Comparison of ENCODE assay signal across 21 cellular contexts in the genomic region with DNA sequence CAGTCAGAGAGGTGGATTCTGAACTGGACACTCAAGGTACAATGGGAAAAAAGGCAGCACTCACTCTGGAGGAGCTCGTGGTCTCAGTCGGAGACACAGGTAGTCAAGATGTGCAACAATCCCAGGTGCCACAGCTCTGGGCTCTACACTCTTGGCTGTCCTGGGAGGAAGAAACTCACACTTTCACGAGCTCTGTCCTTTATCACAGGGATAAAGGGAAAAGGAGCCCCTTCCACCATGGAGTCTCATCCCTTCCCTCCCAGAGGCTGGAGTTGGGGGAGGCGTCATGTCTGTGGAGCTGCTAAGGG.
"Had no signal": no experiment of that assay in that cellular context is flagged by ENCODE, and none has a peak within 500 bp of the region (broad histone marks: within the 10 kb centered on the region; RNA-seq: fewer than 3 reads in every experiment).

No MANE protein-coding gene starts in this region.

- H3K9me3 ChIP-seq: body of pancreas had no signal

- H3K27me3 Mint-ChIP-seq: activated CD4-positive, alpha-beta memory T cell treated with anti-CD3 and anti-CD28 coated beads, Interleukin-2, amount 10 ng/mL, durations not matched to agents 7 days and 5 days; activated CD4-positive, alpha-beta T cell treated with anti-CD3 and anti-CD28 coated beads for 36 hours; activated CD4-positive, alpha-beta T cell treated with anti-CD3 and anti-CD28 coated beads, Interleukin-2, amount 10 ng/mL, durations not matched to agents 7 days and 5 days; activated naive CD4-positive, alpha-beta T cell treated with anti-CD3 and anti-CD28 coated beads, Interleukin-2, amount 50 U/mL, for 24 hours; activated naive CD8-positive, alpha-beta T cell; activated naive CD8-positive, alpha-beta T cell treated with anti-CD3 and anti-CD28 coated beads, Interleukin-2, amount 10 ng/mL, durations not matched to agents 7 days and 5 days had no signal

- H3K36me3 ChIP-seq: brain microvascular endothelial cell, cardiac muscle cell, WERI-Rb-1 had no signal

- H3K9me3 Mint-ChIP-seq: activated CD4-positive, alpha-beta memory T cell treated with anti-CD3 and anti-CD28 coated beads, Interleukin-2, amount 10 ng/mL, durations not matched to agents 7 days and 5 days; activated CD4-positive, alpha-beta T cell treated with anti-CD3 and anti-CD28 coated beads, Interleukin-2, amount 10 ng/mL, durations not matched to agents 7 days and 5 days; activated naive CD4-positive, alpha-beta T cell treated with anti-CD3 and anti-CD28 coated beads, Interleukin-2, amount 10 ng/mL, durations not matched to agents 7 days and 5 days; activated naive CD4-positive, alpha-beta T cell treated with anti-CD3 and anti-CD28 coated beads, Interleukin-2, amount 50 U/mL, for 24 hours; activated naive CD8-positive, alpha-beta T cell treated with anti-CD3 and anti-CD28 coated beads, Interleukin-2, amount 10 ng/mL, durations not matched to agents 7 days and 5 days; activated naive CD8-positive, alpha-beta T cell treated with anti-CD3 and anti-CD28 coated beads, Interleukin-2, amount 50 U/mL, for 24 hours; activated T-cell treated with anti-CD3 and anti-CD28 coated beads, Interleukin-2, amount 50 U/mL, for 24 hours; activated T-helper 2 cell treated with anti-CD3 and anti-CD28 coated beads, Interferon-gamma antibody, Interleukin-2, Interleukin-4, amounts not matched to agents 10 μg/mL and 5 μg/mL and 100 μg/mL, durations not matched to agents 14 hours and 24 hours and 36 hours; central memory CD8-positive, alpha-beta T cell; T-cell; WTC11 had no signal

- H3K27ac Mint-ChIP-seq: activated CD4-positive, alpha-beta memory T cell treated with anti-CD3 and anti-CD28 coated beads, Interleukin-2, amount 10 ng/mL, durations not matched to agents 7 days and 5 days; activated CD4-positive, alpha-beta T cell treated with anti-CD3 and anti-CD28 coated beads for 36 hours; activated CD4-positive, alpha-beta T cell treated with anti-CD3 and anti-CD28 coated beads, Interleukin-2, amount 10 ng/mL, durations not matched to agents 7 days and 5 days; activated CD8-positive, alpha-beta memory T cell treated with anti-CD3 and anti-CD28 coated beads, Interleukin-2, amount 10 ng/mL, durations not matched to agents 7 days and 5 days; activated CD8-positive, alpha-beta T cell treated with anti-CD3 and anti-CD28 coated beads, Interleukin-2, amount 10 ng/mL, durations not matched to agents 7 days and 5 days; activated naive CD4-positive, alpha-beta T cell treated with anti-CD3 and anti-CD28 coated beads, Interleukin-2, amount 10 ng/mL, durations not matched to agents 7 days and 5 days; activated naive CD4-positive, alpha-beta T cell treated with anti-CD3 and anti-CD28 coated beads, Interleukin-2, amount 50 U/mL, for 24 hours; activated naive CD8-positive, alpha-beta T cell; activated naive CD8-positive, alpha-beta T cell treated with anti-CD3 and anti-CD28 coated beads, Interleukin-2, amount 10 ng/mL, durations not matched to agents 7 days and 5 days; activated naive CD8-positive, alpha-beta T cell treated with anti-CD3 and anti-CD28 coated beads, Interleukin-2, amount 50 U/mL, for 24 hours; activated T-cell treated with anti-CD3 and anti-CD28 coated beads, Interleukin-2, amount 50 U/mL, for 24 hours; activated T-helper 2 cell treated with anti-CD3 and anti-CD28 coated beads, Interferon-gamma antibody, Interleukin-2, Interleukin-4, amounts not matched to agents 10 μg/mL and 5 μg/mL and 100 μg/mL, durations not matched to agents 14 hours and 24 hours and 36 hours; T-cell; T-helper 17 cell; WTC11 had no signal

- H3K27me3 ChIP-seq: body of pancreas, cardiac muscle cell had no signal

- DNase-seq: activated gamma-delta T cell had no signal

- H3K4me3 ChIP-seq: body of pancreas, cardiac muscle cell had no signal

- ATAC-seq: activated CD8-positive, alpha-beta T cell treated with anti-CD3 and anti-CD28 coated beads, Interleukin-2, amount 10 ng/mL, durations not matched to agents 7 days and 5 days; activated naive CD8-positive, alpha-beta T cell treated with anti-CD3 and anti-CD28 coated beads, Interleukin-2, amount 50 U/mL, for 24 hours had no signal

- H3K36me3 Mint-ChIP-seq: activated CD8-positive, alpha-beta memory T cell treated with anti-CD3 and anti-CD28 coated beads, Interleukin-2, amount 10 ng/mL, durations not matched to agents 7 days and 5 days; activated naive CD4-positive, alpha-beta T cell treated with anti-CD3 and anti-CD28 coated beads, Interleukin-2, amount 10 ng/mL, durations not matched to agents 7 days and 5 days; activated naive CD4-positive, alpha-beta T cell treated with anti-CD3 and anti-CD28 coated beads, Interleukin-2, amount 50 U/mL, for 24 hours; activated naive CD8-positive, alpha-beta T cell; activated naive CD8-positive, alpha-beta T cell treated with anti-CD3 and anti-CD28 coated beads, Interleukin-2, amount 10 ng/mL, durations not matched to agents 7 days and 5 days; T-cell had no signal

- H3K27ac ChIP-seq: body of pancreas, brain microvascular endothelial cell, cardiac muscle cell, WERI-Rb-1 had no signal

- H3K4me1 Mint-ChIP-seq: activated CD4-positive, alpha-beta T cell treated with anti-CD3 and anti-CD28 coated beads for 36 hours; activated CD4-positive, alpha-beta T cell treated with anti-CD3 and anti-CD28 coated beads, Interleukin-2, amount 10 ng/mL, durations not matched to agents 7 days and 5 days; activated naive CD8-positive, alpha-beta T cell treated with anti-CD3 and anti-CD28 coated beads, Interleukin-2, amount 10 ng/mL, durations not matched to agents 7 days and 5 days had no signal

- H3K4me3 Mint-ChIP-seq: activated CD4-positive, alpha-beta memory T cell treated with anti-CD3 and anti-CD28 coated beads, Interleukin-2, amount 10 ng/mL, durations not matched to agents 7 days and 5 days; activated CD4-positive, alpha-beta T cell treated with anti-CD3 and anti-CD28 coated beads for 36 hours; activated CD4-positive, alpha-beta T cell treated with anti-CD3 and anti-CD28 coated beads, Interleukin-2, amount 10 ng/mL, durations not matched to agents 7 days and 5 days; activated CD8-positive, alpha-beta memory T cell treated with anti-CD3 and anti-CD28 coated beads, Interleukin-2, amount 10 ng/mL, durations not matched to agents 7 days and 5 days; activated CD8-positive, alpha-beta T cell treated with anti-CD3 and anti-CD28 coated beads, Interleukin-2, amount 10 ng/mL, durations not matched to agents 7 days and 5 days; activated naive CD4-positive, alpha-beta T cell treated with anti-CD3 and anti-CD28 coated beads, Interleukin-2, amount 10 ng/mL, durations not matched to agents 7 days and 5 days; activated naive CD4-positive, alpha-beta T cell treated with anti-CD3 and anti-CD28 coated beads, Interleukin-2, amount 50 U/mL, for 24 hours; activated naive CD8-positive, alpha-beta T cell; activated naive CD8-positive, alpha-beta T cell treated with anti-CD3 and anti-CD28 coated beads, Interleukin-2, amount 10 ng/mL, durations not matched to agents 7 days and 5 days; activated naive CD8-positive, alpha-beta T cell treated with anti-CD3 and anti-CD28 coated beads, Interleukin-2, amount 50 U/mL, for 24 hours; activated T-cell treated with anti-CD3 and anti-CD28 coated beads, Interleukin-2, amount 50 U/mL, for 24 hours; central memory CD8-positive, alpha-beta T cell; T-cell; T-helper 17 cell; WTC11 had no signal
